ENCODE assay signal across 17 cellular contexts in the genomic region with DNA sequence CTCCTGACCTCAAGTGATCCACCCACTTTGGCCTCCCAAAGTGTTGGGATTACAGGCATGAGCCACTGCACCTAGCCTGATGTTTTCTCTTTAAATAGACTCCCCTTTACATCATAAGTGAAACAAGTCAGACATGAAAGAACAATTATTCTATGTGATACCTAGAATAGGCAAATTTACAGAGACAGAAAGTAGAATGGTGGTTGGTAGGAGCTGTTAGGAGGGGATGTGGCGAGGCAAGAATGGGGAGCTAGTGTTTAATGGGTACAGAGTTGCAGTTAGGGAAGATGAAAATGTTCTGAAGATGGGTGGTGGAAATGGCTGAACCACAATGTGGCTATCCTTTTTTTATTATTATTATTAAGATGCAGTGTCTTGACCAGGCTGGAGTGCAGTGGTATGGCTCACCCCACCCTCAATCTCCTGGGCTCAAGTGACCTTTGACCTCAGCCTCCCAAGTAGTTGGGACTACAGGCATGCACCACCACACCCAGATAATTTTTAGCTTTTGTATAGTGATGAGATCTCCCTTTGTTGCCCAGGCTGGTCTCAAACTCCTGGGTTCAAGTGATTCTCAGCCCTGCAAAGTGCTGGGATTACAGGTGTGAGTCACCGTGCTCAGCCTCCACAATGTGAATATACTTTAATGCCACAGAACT. TPM values are rescaled to one million over a fixed set of nuclear protein-coding genes. Genes with fewer than 3 reads are reported as not detected.
DNase-seq lines count a peak whose midpoint lies in the region; ATAC-seq and TF ChIP-seq lines count a peak whose summit lies in the region.
"Had no signal": no experiment of that assay in that cellular context is flagged by ENCODE, and none has a peak within 500 bp of the region (broad histone marks: within the 10 kb centered on the region; RNA-seq: fewer than 3 reads in every experiment).

No MANE protein-coding gene starts in this region.

- no peaks in the 10 kb centered on the region for H3K9me3 Mint-ChIP-seq in GM23338

- intact Hi-C loops in psoas muscle (cut with DNase I) = no loop called here

- H3K4me3 Mint-ChIP-seq in GM23338 = no peak overlapping the region

- no peaks in the 10 kb centered on the region for H3K27me3 ChIP-seq in GM23338 (ENCODE audit: insufficient read depth)
- no peaks in the 10 kb centered on the region for H3K27me3 ChIP-seq in psoas muscle (ENCODE audit: insufficient read depth in 3 of 3, low read length in 2 of 3)
- H3K27me3 ChIP-seq: BE2C, dorsolateral prefrontal cortex, hepatocyte had no signal

- no peaks in the 10 kb centered on the region for H3K36me3 Mint-ChIP-seq in GM23338 (ENCODE audit: low read depth)

- H2AFZ ChIP-seq in GM23338 = no peak overlapping the region
- H2AFZ ChIP-seq: hepatocyte had no signal

- no peaks in the 10 kb centered on the region for H4K20me1 ChIP-seq in GM23338 (replicated peaks; ENCODE audit: insufficient read depth)

- peaks cover 5% of the 10 kb centered on the region; the same call in 1 of the 3 replicates for H3K4me1 Mint-ChIP-seq in GM23338

- no peak overlapping the region for H3K27ac Mint-ChIP-seq in GM23338

- H3K9me2 ChIP-seq in GM23338 (ENCODE audit: insufficient read depth) = no peaks in the 10 kb centered on the region

- H3F3A ChIP-seq in GM23338 (replicated peaks; ENCODE audit: low read depth) = no peaks in the 10 kb centered on the region

- no peak overlapping the region for H3K27ac ChIP-seq in GM23338 (ENCODE audit: low read depth)
- H3K27ac ChIP-seq in psoas muscle = no peak overlapping the region
- H3K27ac ChIP-seq: dorsolateral prefrontal cortex, spleen had no signal

- WGBS in psoas muscle, 3 donors = 89 to 98% (median 95%) methylated on average over 2 of the region's 2 CpGs

- no peaks in the 10 kb centered on the region for H3K79me2 ChIP-seq in GM23338 (replicated peaks; ENCODE audit: insufficient read depth)
- H3K79me2 ChIP-seq: hepatocyte had no signal

- H3K4me2 ChIP-seq in GM23338 = no peak overlapping the region
- H3K4me2 ChIP-seq: hepatocyte had no signal

- H3K4me1 ChIP-seq in GM23338 (ENCODE audit: insufficient read depth) = no peaks in the 10 kb centered on the region
- H3K4me1 ChIP-seq in psoas muscle = no peaks in the 10 kb centered on the region
- H3K4me1 ChIP-seq: spleen had no signal

- no peak overlapping the region for H3K4me3 ChIP-seq in GM12864 (ENCODE audit: low read depth, low read length)
- no peak overlapping the region for H3K4me3 ChIP-seq in GM23338
- no peak overlapping the region for H3K4me3 ChIP-seq in psoas muscle
- H3K4me3 ChIP-seq: dorsolateral prefrontal cortex, hepatocyte, spleen had no signal

- H3K36me3 ChIP-seq in GM23338 (ENCODE audit: insufficient read depth) (no peaks in the 10 kb centered on the region), psoas muscle (ENCODE audit: insufficient read depth in 1 of 2, low read depth in 1 of 2) (no peaks in the 10 kb centered on the region)
- H3K36me3 ChIP-seq: BE2C, spleen had no signal

- DNase-seq in GM12864 (ENCODE audit: low read depth) (peak; percentile 12), NCI-H774 (lab: John Stamatoyannopoulos, UW) (no peak), NCI-H526 (lab: John Stamatoyannopoulos, UW) (no peak), GM23338 (ENCODE audit: low spot score) (no peak), psoas muscle (no peak)
- DNase-seq: activated CD4-positive, alpha-beta T cell treated with anti-CD3 and anti-CD28 coated beads for 48 hours; activated effector memory CD4-positive, alpha-beta T cell treated with Interleukin-2 at 50 U/mL for 16 hours; BE2C; dorsolateral prefrontal cortex; NCI-H187 treated with DMSO at 0.1 percent for 48 hours; Right ventricle myocardium superior; spleen; stimulated activated CD8-positive, alpha-beta memory T cell treated with anti-CD3 and anti-CD28 coated beads, Interleukin-4, amount 100 ng/mL, for 48 hours had no signal

- H3K9me3 ChIP-seq in psoas muscle = no peaks in the 10 kb centered on the region
- H3K9me3 ChIP-seq: BE2C, spleen had no signal

- no peaks in the 10 kb centered on the region for H3K27me3 Mint-ChIP-seq in GM23338 (ENCODE audit: insufficient read depth, low read depth, poor library complexity)

- peak; percentile 53 for ATAC-seq in GM19395 (IDR thresholded peaks at IDR 0.05; ENCODE audit: unreplicated experiment)
- peak; percentile 55 for ATAC-seq in HG02678 (IDR thresholded peaks at IDR 0.05; ENCODE audit: unreplicated experiment)
- ATAC-seq in HG03520 (IDR thresholded peaks at IDR 0.05; ENCODE audit: unreplicated experiment) = peak; percentile 39
- ATAC-seq in GM23338 = no peak
- no peak for ATAC-seq in psoas muscle

- no peak for TF ChIP-seq CTCF in GM12864 (IDR thresholded peaks at IDR 0.05; ENCODE audit: low read depth, low read length, missing control alignments)
- TF ChIP-seq CTCF in GM23338 (conservative IDR thresholded peaks at IDR 0.05; ENCODE audit: low read depth in 2 of 2) = no peak
- TF ChIP-seq CTCF in psoas muscle (IDR thresholded peaks at IDR 0.05) = no peak

TF ChIP-seq in GM23338, 12 proteins besides CTCF, POLR2A, EP300 and RAD21 (continues in another document):
- TF ChIP-seq STAT1 (IDR thresholded peaks at IDR 0.05; ENCODE audit: unreplicated experiment) (no peak), ZNF114 (CRISPR knock-in tag; IDR thresholded peaks at IDR 0.05) (no peak)
- TF ChIP-seq, protein P1, sequence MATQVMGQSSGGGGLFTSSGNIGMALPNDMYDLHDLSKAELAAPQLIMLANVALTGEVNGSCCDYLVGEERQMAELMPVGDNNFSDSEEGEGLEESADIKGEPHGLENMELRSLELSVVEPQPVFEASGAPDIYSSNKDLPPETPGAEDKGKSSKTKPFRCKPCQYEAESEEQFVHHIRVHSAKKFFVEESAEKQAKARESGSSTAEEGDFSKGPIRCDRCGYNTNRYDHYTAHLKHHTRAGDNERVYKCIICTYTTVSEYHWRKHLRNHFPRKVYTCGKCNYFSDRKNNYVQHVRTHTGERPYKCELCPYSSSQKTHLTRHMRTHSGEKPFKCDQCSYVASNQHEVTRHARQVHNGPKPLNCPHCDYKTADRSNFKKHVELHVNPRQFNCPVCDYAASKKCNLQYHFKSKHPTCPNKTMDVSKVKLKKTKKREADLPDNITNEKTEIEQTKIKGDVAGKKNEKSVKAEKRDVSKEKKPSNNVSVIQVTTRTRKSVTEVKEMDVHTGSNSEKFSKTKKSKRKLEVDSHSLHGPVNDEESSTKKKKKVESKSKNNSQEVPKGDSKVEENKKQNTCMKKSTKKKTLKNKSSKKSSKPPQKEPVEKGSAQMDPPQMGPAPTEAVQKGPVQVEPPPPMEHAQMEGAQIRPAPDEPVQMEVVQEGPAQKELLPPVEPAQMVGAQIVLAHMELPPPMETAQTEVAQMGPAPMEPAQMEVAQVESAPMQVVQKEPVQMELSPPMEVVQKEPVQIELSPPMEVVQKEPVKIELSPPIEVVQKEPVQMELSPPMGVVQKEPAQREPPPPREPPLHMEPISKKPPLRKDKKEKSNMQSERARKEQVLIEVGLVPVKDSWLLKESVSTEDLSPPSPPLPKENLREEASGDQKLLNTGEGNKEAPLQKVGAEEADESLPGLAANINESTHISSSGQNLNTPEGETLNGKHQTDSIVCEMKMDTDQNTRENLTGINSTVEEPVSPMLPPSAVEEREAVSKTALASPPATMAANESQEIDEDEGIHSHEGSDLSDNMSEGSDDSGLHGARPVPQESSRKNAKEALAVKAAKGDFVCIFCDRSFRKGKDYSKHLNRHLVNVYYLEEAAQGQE (IDR thresholded peaks at IDR 0.05; ENCODE audit: unreplicated experiment) = no peak
- TF ChIP-seq, protein P2, sequence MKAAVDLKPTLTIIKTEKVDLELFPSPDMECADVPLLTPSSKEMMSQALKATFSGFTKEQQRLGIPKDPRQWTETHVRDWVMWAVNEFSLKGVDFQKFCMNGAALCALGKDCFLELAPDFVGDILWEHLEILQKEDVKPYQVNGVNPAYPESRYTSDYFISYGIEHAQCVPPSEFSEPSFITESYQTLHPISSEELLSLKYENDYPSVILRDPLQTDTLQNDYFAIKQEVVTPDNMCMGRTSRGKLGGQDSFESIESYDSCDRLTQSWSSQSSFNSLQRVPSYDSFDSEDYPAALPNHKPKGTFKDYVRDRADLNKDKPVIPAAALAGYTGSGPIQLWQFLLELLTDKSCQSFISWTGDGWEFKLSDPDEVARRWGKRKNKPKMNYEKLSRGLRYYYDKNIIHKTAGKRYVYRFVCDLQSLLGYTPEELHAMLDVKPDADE (IDR thresholded peaks at IDR 0.05) = no peak

RNA-seq across cellular contexts. Expression of a gene that starts 28.4 kb away (rescaled TPM):
- total RNA-seq in GM23338 (2014; rRNA removed; shearing (Covaris generic)) = 13.0 and 19.5 TPM in 2 replicates
- polyA plus RNA-seq in GM23338 (2016; fragmentation: Nextera tagmentation; extraction: Ambion mirVana) (10.9 and 12.3 TPM in 2 replicates), psoas muscle (under 1 TPM; 0.21 to 0.42 (median 0.25) TPM)
- total RNA-seq in psoas muscle = 1 to 10 TPM in 1 of 4 donors, under 1 TPM in 3; 0.22 to 1.4 (median 0.50) TPM

RNA-seq across cellular contexts. Expression of a gene that starts 56.4 kb away (rescaled TPM):
- 61.6 and 80.3 TPM in 2 replicates for total RNA-seq in GM23338 (2014; rRNA removed; shearing (Covaris generic))
- polyA plus RNA-seq in GM23338 (2016; fragmentation: Nextera tagmentation; extraction: Ambion mirVana) (32.1 and 35.0 TPM in 2 replicates), psoas muscle (10 to 100 TPM in 1 of 3 donors, 1 to 10 TPM in 2; 6.2 to 16.9 (median 9.7) TPM)
- 10 to 100 TPM; 12.8 to 18.7 (median 14.6) TPM for total RNA-seq in psoas muscle

Comparison
In these comparisons a context has a peak if more than half of its experiments do, and no peak if none do; other contexts are left out.
1. ATAC-seq: peak in GM19395 (single experiment), HG02678 (single experiment) and HG03520 (single experiment); none in GM23338 (single experiment) and psoas muscle (0 of 4).